16 cellular contexts compared by ENCODE assay signal in genomic region chr3:123334056-123334455, GRCh38.
DNase-seq lines count a peak whose midpoint lies in the region; ATAC-seq and TF ChIP-seq lines count a peak whose summit lies in the region.
"Had no signal": no experiment of that assay in that cellular context is flagged by ENCODE, and none has a peak within 500 bp of the region (broad histone marks: within the 10 kb centered on the region; RNA-seq: fewer than 3 reads in every experiment).

No MANE protein-coding gene starts in this region.

- peak overlapping the region; percentile 86 for H3K27ac ChIP-seq in ascending aorta
- H3K27ac ChIP-seq in left lung = no peak overlapping the region
- H3K27ac ChIP-seq in tibial artery = peak overlapping the region; percentile 80 to 87

- DNase-seq in ascending aorta (ENCODE audit: low spot score in 2 of 2) = no peak
- DNase-seq in Right ventricle myocardium superior = peak; percentile 8
- DNase-seq in left lung = peak; percentile 15 to 24
- peak in 1 of 2 donors; percentile 58 for DNase-seq in tibial artery
- DNase-seq in A172 (ENCODE audit: low spot score) = no peak
- DNase-seq in cerebellar nuclear complex (lab: John Stamatoyannopoulos, UW) = no peak
- DNase-seq: CD4-positive, alpha-beta T cell; EL; H9; MV-4-11; NCI-H1417; NCI-H1930; NCI-H2171; NCI-H446; RPMI8226 had no signal

- H3K27me3 ChIP-seq in ascending aorta (no peaks in the 10 kb centered on the region), left lung (no peaks in the 10 kb centered on the region), tibial artery (no peaks in the 10 kb centered on the region)

- peaks cover 14 to 62% of the 10 kb centered on the region in 2 donors for H3K4me1 ChIP-seq in ascending aorta
- no peaks in the 10 kb centered on the region for H3K4me1 ChIP-seq in left lung
- H3K4me1 ChIP-seq in tibial artery = peaks cover 0 to 84% (median 60%) of the 10 kb centered on the region in 4 donors

- TF ChIP-seq CTCF in ascending aorta (IDR thresholded peaks at IDR 0.05) (no peak), left lung (IDR thresholded peaks at IDR 0.05) (no peak), tibial artery (IDR thresholded peaks at IDR 0.05) (no peak)

- intact Hi-C loops in ascending aorta (cut with DNase I) = no loop called here
- intact Hi-C loops in Right ventricle myocardium superior (cut with DNase I) = loop anchor here (5.0 to 10.0 kb wide), 2 partner anchors 71 to 113 kb away; partner anchors contain the start of gene ADCY5
- intact Hi-C loops in left lung (cut with DNase I) = loop anchor here in 1 of 2 donors (10.0 kb wide), 1 partner anchor 221 kb away; no protein-coding TSS in a partner anchor
- intact Hi-C loops in tibial artery (cut with DNase I; ENCODE audit: low total_unique reads) = no loop called here

- no peak overlapping the region for H3K4me3 ChIP-seq in ascending aorta
- H3K4me3 ChIP-seq in left lung = no peak overlapping the region
- no peak overlapping the region for H3K4me3 ChIP-seq in tibial artery

- ATAC-seq in Right ventricle myocardium superior (ENCODE audit: poor library complexity) (no peak), left lung (no peak), HG03460 (IDR thresholded peaks at IDR 0.05; ENCODE audit: unreplicated experiment) (no peak)

- H3K36me3 ChIP-seq in ascending aorta (peaks cover 0 to 4% of the 10 kb centered on the region in 2 donors), left lung (no peaks in the 10 kb centered on the region), tibial artery (peaks cover 0 to 13% (median 0%) of the 10 kb centered on the region in 3 donors)

- H3K9me3 ChIP-seq in ascending aorta = no peaks in the 10 kb centered on the region
- H3K9me3 ChIP-seq in left lung = no peaks in the 10 kb centered on the region
- H3K9me3 ChIP-seq in tibial artery = no peaks in the 10 kb centered on the region

Comparison
In these comparisons a context has a peak if more than half of its experiments do, and no peak if none do; other contexts are left out.
1. DNase-seq: peak in Right ventricle myocardium superior (single experiment) and left lung (2 of 2); none in ascending aorta (0 of 2), A172 (single experiment) and cerebellar nuclear complex (0 of 2).
2. H3K27ac ChIP-seq: peak in ascending aorta (2 of 2) and tibial artery (2 of 2); none in left lung (0 of 2).